Comparison of ENCODE assay signal across 7 cellular contexts in the genomic region with DNA sequence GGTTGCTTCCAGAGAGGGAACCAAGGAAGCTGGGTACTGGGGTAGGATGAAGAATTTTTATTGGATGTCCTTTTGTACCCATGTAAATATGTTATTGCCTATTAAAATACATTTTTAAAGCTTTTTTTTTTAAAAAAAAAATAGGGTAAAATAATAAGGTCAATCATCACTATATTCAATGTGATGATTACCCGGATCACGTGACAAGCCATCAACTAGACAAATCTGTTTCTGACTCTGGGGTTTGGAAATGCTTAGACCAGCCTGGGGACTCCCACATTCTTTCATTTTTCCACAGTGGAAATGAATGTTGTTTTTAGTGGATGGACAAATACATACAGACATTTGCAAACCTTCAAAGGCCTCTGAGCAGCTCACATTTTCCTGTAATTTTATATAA.
"Had no signal": no experiment of that assay in that cellular context is flagged by ENCODE, and none has a peak within 500 bp of the region (broad histone marks: within the 10 kb centered on the region; RNA-seq: fewer than 3 reads in every experiment).

No MANE protein-coding gene starts in this region.

- H3K27ac ChIP-seq: HL-60, KMS-11 had no signal

- H3K9ac ChIP-seq: KMS-11 had no signal

- H3K4me2 ChIP-seq: GM23338, KMS-11 had no signal

- DNase-seq: H9, KBM-7 had no signal

- H3K27ac Mint-ChIP-seq: GM23338, H9 had no signal

- H2AFZ ChIP-seq: GM23338 had no signal

- H3K4me3 Mint-ChIP-seq: GM23338, H9 had no signal

- H3K9me3 Mint-ChIP-seq: GM23338, H9 had no signal

- FAIRE-seq: H1, H54 had no signal

- H3K4me3 ChIP-seq: GM23338 had no signal

- ATAC-seq: GM23338 had no signal
